1 cellular context compared by ENCODE assay signal in the genomic region with DNA sequence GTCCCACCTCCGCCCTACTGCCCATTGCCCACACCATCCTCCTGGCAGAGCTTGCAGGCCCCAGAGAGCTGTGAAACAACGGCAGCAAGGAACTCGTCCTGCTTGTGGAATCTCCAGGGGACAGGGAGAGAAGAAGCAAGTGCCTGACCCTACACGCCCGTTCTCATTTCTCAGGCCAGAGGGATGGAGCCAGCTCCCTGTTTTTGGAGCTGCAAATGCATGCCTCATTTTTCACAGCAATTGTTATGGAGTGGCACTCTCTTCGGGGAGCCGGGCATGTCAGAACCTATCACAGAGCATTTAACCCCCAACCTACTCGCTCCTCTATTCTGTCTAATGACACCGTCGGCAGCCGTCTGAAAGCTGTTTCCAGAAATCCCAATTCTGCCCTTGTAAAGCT.
TF ChIP-seq lines count a peak whose summit lies in the region.

No MANE protein-coding gene starts in this region.

TF ChIP-seq in WTC11, 78 proteins besides CTCF, POLR2A, EP300 and RAD21 (continued from another document):
- TF ChIP-seq ARID4B (CRISPR knock-in tag; IDR thresholded peaks at IDR 0.05; ENCODE audit: borderline replicate concordance), result no peak
- TF ChIP-seq, protein P1, sequence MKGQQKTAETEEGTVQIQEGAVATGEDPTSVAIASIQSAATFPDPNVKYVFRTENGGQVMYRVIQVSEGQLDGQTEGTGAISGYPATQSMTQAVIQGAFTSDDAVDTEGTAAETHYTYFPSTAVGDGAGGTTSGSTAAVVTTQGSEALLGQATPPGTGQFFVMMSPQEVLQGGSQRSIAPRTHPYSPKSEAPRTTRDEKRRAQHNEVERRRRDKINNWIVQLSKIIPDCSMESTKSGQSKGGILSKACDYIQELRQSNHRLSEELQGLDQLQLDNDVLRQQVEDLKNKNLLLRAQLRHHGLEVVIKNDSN (CRISPR knock-in tag; IDR thresholded peaks at IDR 0.05), result no peak
- no peak for TF ChIP-seq CREB1 (CRISPR knock-in tag; IDR thresholded peaks at IDR 0.05)
